21 cellular contexts compared by ENCODE assay signal in genomic region chr2:236593956-236594355, GRCh38. TPM values are rescaled to one million over a fixed set of nuclear protein-coding genes. Genes with fewer than 3 reads are reported as not detected.
"Had no signal": no experiment of that assay in that cellular context is flagged by ENCODE, and none has a peak within 500 bp of the region (broad histone marks: within the 10 kb centered on the region; RNA-seq: fewer than 3 reads in every experiment).

No MANE protein-coding gene starts in this region.

- DNase-seq: cortex of kidney; effector memory CD8-positive, alpha-beta T cell; left cardiac atrium; left lung; mesendoderm; midbrain; naive thymus-derived CD4-positive, alpha-beta T cell; nucleus accumbens; sigmoid colon; stimulated activated CD4-positive, alpha-beta T cell treated with anti-CD3 and anti-CD28 coated beads, Interleukin-4, amount 100 ng/mL, for 4 hours; stimulated activated naive CD8-positive, alpha-beta T cell treated with anti-CD3 and anti-CD28 coated beads, Interleukin-15, Interleukin-2, amounts not matched to agents 100 U/mL and 50 U/mL, for 24 hours; substantia nigra had no signal

- H3K4me2 ChIP-seq: neural progenitor cell had no signal

- H3K4me1 ChIP-seq: left lung, prostate gland, sigmoid colon, tibial nerve had no signal

- H3K27me3 ChIP-seq: left lung, neural progenitor cell, right atrium auricular region, sigmoid colon, tibial nerve had no signal

- H3K4me3 ChIP-seq: left lung, neural progenitor cell, prostate gland, right atrium auricular region, sigmoid colon, thoracic aorta, tibial nerve had no signal

- ATAC-seq: effector memory CD8-positive, alpha-beta T cell; left cardiac atrium; naive thymus-derived CD4-positive, alpha-beta T cell; stimulated activated memory B cell treated with anti-CD40 and anti-IgM and Interleukin-4, amounts not matched to agents 10 μg/mL and 1 μg/mL and 100 μg/mL, for 72 hours; stimulated activated naive CD8-positive, alpha-beta T cell treated with anti-CD3 and anti-CD28 coated beads, Interleukin-15, Interleukin-2, amounts not matched to agents 100 U/mL and 50 U/mL, for 24 hours had no signal

- H3K36me3 ChIP-seq: left lung, neural progenitor cell, prostate gland, right atrium auricular region, sigmoid colon, thoracic aorta, tibial nerve had no signal

- H3K27ac ChIP-seq: left lung, neural progenitor cell, prostate gland, right atrium auricular region, sigmoid colon, thoracic aorta, tibial nerve had no signal

- FAIRE-seq: endometrium, frontal cortex had no signal

- H2AFZ ChIP-seq: neural progenitor cell had no signal

- H3K9me3 ChIP-seq: left lung, prostate gland, right atrium auricular region, sigmoid colon, thoracic aorta, tibial nerve had no signal

- H3K9ac ChIP-seq: neural progenitor cell had no signal

RNA-seq across cellular contexts. Expression of gene ACKR3, which starts 24.3 kb away (rescaled TPM):
- total RNA-seq: fibroblast of villous mesenchyme had no signal
